In genomic region chr16:57204675-57205074, GRCh38 we compare ENCODE assay signal across 21 cellular contexts. TPM values are rescaled to one million over a fixed set of nuclear protein-coding genes. Genes with fewer than 3 reads are reported as not detected.
A peak's percentile ranks its signal among the peaks of the same experiment; 100 is the strongest.
DNase-seq lines count a peak whose midpoint lies in the region; ATAC-seq and TF ChIP-seq lines count a peak whose summit lies in the region.
"Had no signal": no experiment of that assay in that cellular context is flagged by ENCODE, and none has a peak within 500 bp of the region (broad histone marks: within the 10 kb centered on the region; RNA-seq: fewer than 3 reads in every experiment).

No MANE protein-coding gene starts in this region.

- 94 to 95% methylated on average over 11 to 12 of the region's 12 CpGs for WGBS in endodermal cell (ENCODE audit: insufficient coverage in 1 of 2, insufficient read length in 1 of 2), 2 experiments

- H3K9me3 ChIP-seq in endodermal cell (ENCODE audit: control insufficient read depth, low read length) = peaks cover 3% of the 10 kb centered on the region
- H3K9me3 ChIP-seq: SJSA1, thoracic aorta had no signal

- ATAC-seq in GM21367 (IDR thresholded peaks at IDR 0.05; ENCODE audit: unreplicated experiment) (no peak), GM21576 (IDR thresholded peaks at IDR 0.05; ENCODE audit: unreplicated experiment) (no peak)
- ATAC-seq: left cardiac atrium had no signal

- no peaks in the 10 kb centered on the region for H3K27me3 ChIP-seq in endodermal cell (ENCODE audit: control insufficient read depth, insufficient read depth, low read length, poor library complexity, severe bottlenecking)
- H3K27me3 ChIP-seq: hepatocyte, SJSA1 had no signal

- H3K4me1 Mint-ChIP-seq in endodermal cell (peaks cover 2% of the 10 kb centered on the region), osteocyte (ENCODE audit: unreplicated experiment) (peaks cover 2% of the 10 kb centered on the region)

- H3K9ac ChIP-seq in endodermal cell (ENCODE audit: extremely low read depth, low read length, poor library complexity, severe bottlenecking) = no peak overlapping the region

- DNase-seq in DMS 273 (lab: John Stamatoyannopoulos, UW; ENCODE audit: unreplicated experiment) = peak; percentile 7
- no peak for DNase-seq in DMS 273 treated with DMSO at 0.1 percent for 48 hours (lab: John Stamatoyannopoulos, UW)
- peak; percentile 14 for DNase-seq in NB4 (ENCODE audit: low read depth)
- DNase-seq in endodermal cell = peak; percentile 76
- DNase-seq in osteocyte (ENCODE audit: extremely low spot score, unreplicated experiment) = no peak
- no peak for DNase-seq in LoVo (ENCODE audit: low spot score)
- DNase-seq: activated CD4-positive, CD25-positive, alpha-beta regulatory T cell treated with anti-CD3 and anti-CD28 coated beads, Interleukin-2, amount 50 U/mL, for 72 hours; activated effector memory CD4-positive, alpha-beta T cell treated with Interleukin-2 at 50 U/mL for 16 hours; effector CD4-positive, alpha-beta T cell; KG1; left cardiac atrium; NCI-H1105 treated with DMSO at 0.1 percent for 48 hours; NCI-H774; stimulated activated CD4-positive, alpha-beta T cell treated with anti-CD3 and anti-CD28 coated beads, Interleukin-12 subunit alpha, Interleukin-12 subunit beta, amount 100 ng/mL, for 4 hours; T-helper 9 cell had no signal

- H3K4me1 ChIP-seq in endodermal cell (ENCODE audit: control insufficient read depth, insufficient read depth, low read length) = peaks cover 7% of the 10 kb centered on the region
- H3K4me1 ChIP-seq: SJSA1 had no signal

- no peak overlapping the region for H3K4me3 Mint-ChIP-seq in endodermal cell
- no peak overlapping the region for H3K4me3 Mint-ChIP-seq in osteocyte (ENCODE audit: unreplicated experiment)

- H3K9me3 Mint-ChIP-seq in endodermal cell (peaks cover 19% of the 10 kb centered on the region), osteocyte (ENCODE audit: unreplicated experiment) (no peaks in the 10 kb centered on the region)

- H3K27me3 Mint-ChIP-seq in endodermal cell (ENCODE audit: insufficient read depth) = no peaks in the 10 kb centered on the region
- no peaks in the 10 kb centered on the region for H3K27me3 Mint-ChIP-seq in osteocyte (ENCODE audit: unreplicated experiment)

- peaks cover 60% of the 10 kb centered on the region for H3K36me3 ChIP-seq in endodermal cell (ENCODE audit: control insufficient read depth, insufficient read depth, low read length)

- no peak overlapping the region for H3K27ac Mint-ChIP-seq in endodermal cell
- peak overlapping the region; percentile 18 for H3K27ac Mint-ChIP-seq in osteocyte (ENCODE audit: unreplicated experiment)

- TF ChIP-seq POLR2A in NB4 (IDR thresholded peaks at IDR 0.05; ENCODE audit: extremely low read depth, insufficient read length) = no peak

- H3K36me3 Mint-ChIP-seq in endodermal cell (ENCODE audit: low read depth) = peaks cover 55% of the 10 kb centered on the region
- H3K36me3 Mint-ChIP-seq in osteocyte (ENCODE audit: unreplicated experiment) = peaks cover 29% of the 10 kb centered on the region

- H3K4me3 ChIP-seq in NB4 (ENCODE audit: low read depth, low read length) (no peak overlapping the region), endodermal cell (ENCODE audit: low read length) (no peak overlapping the region)
- H3K4me3 ChIP-seq: hepatocyte, SJSA1, thoracic aorta had no signal

- H3K27ac ChIP-seq in endodermal cell (ENCODE audit: low read depth, low read length) = no peak overlapping the region
- H3K27ac ChIP-seq: hepatocyte, HL-60, SJSA1, thoracic aorta had no signal

- TF ChIP-seq CTCF in NB4 (IDR thresholded peaks at IDR 0.05; ENCODE audit: low read depth, low read length) = peak; percentile 10
- TF ChIP-seq CTCF in endodermal cell (conservative IDR thresholded peaks at IDR 0.05) = peak; percentile 62
- no peak for TF ChIP-seq CTCF in osteocyte (IDR thresholded peaks at IDR 0.05)

RNA-seq across cellular contexts. Expression of gene RSPRY1, which starts 18.5 kb away (rescaled TPM):
- total RNA-seq in endodermal cell (10 to 100 TPM; 40.3 to 46.5 TPM), osteocyte (49.3 and 50.8 TPM in 2 replicates)
- polyA plus RNA-seq in endodermal cell (2013, experiment 1 of 2) = 42.0 TPM
- 38.2 TPM for polyA plus RNA-seq in endodermal cell (2013, experiment 2 of 2)

RNA-seq across cellular contexts. Expression of gene PSME3IP1, which starts 18.8 kb away (rescaled TPM):
- total RNA-seq in endodermal cell (100 to 1,000 TPM in 1 of 2 donors, 10 to 100 TPM in 1; 94.2 to 102 TPM), osteocyte (81.2 and 83.1 TPM in 2 replicates)
- polyA plus RNA-seq in endodermal cell (2013, experiment 1 of 2) = 107 TPM
- polyA plus RNA-seq in endodermal cell (2013, experiment 2 of 2) = 106 TPM

RNA-seq across cellular contexts. Expression of gene ARL2BP, which starts 40.4 kb away (rescaled TPM):
- total RNA-seq in endodermal cell (10 to 100 TPM; 22.6 to 31.3 TPM), osteocyte (61.8 and 67.4 TPM in 2 replicates)
- polyA plus RNA-seq in endodermal cell (2013, experiment 1 of 2) = 60.5 TPM
- polyA plus RNA-seq in endodermal cell (2013, experiment 2 of 2) = 63.1 TPM

Comparison
In these comparisons a context has a peak if more than half of its experiments do, and no peak if none do; other contexts are left out.
1. DNase-seq: peak in DMS 273 (single experiment), NB4 (single experiment) and endodermal cell (single experiment); none in DMS 273 treated with DMSO at 0.1 percent for 48 hours (single experiment), osteocyte (single experiment) and LoVo (single experiment).